ENCODE assay signal across 6 cellular contexts in genomic region chr14:62056789-62057188, GRCh38.
"Had no signal": no experiment of that assay in that cellular context is flagged by ENCODE, and none has a peak within 500 bp of the region (broad histone marks: within the 10 kb centered on the region; RNA-seq: fewer than 3 reads in every experiment).

No MANE protein-coding gene starts in this region.

- FAIRE-seq: HepG2, K562 had no signal

- H3K27ac ChIP-seq: HL-60 had no signal

- H3K4me3 ChIP-seq: K562 had no signal

- DNase-seq: IMR-90, KBM-7, KG1 had no signal
